In genomic region chr16:70675851-70676513, GRCh38 we compare ENCODE assay signal across 19 cellular contexts. TPM values are rescaled to one million over a fixed set of nuclear protein-coding genes. Genes with fewer than 3 reads are reported as not detected.
DNase-seq lines count a peak whose midpoint lies in the region; ATAC-seq and TF ChIP-seq lines count a peak whose summit lies in the region.
"Had no signal": no experiment of that assay in that cellular context is flagged by ENCODE, and none has a peak within 500 bp of the region (broad histone marks: within the 10 kb centered on the region; RNA-seq: fewer than 3 reads in every experiment).

No MANE protein-coding gene starts in this region.

- H3K27me3 ChIP-seq in AG04450 (ENCODE audit: control insufficient read depth, insufficient read depth, low read length) (no peaks in the 10 kb centered on the region), adipocyte (replicated peaks; ENCODE audit: control insufficient read depth, insufficient read depth, low read length) (no peaks in the 10 kb centered on the region), heart right ventricle (no peaks in the 10 kb centered on the region)
- H3K27me3 ChIP-seq: SJCRH30 had no signal

- H3K9me3 ChIP-seq in AG04450 (ENCODE audit: control insufficient read depth, insufficient read depth, low read length), result no peaks in the 10 kb centered on the region; the same call in 1 of the 2 replicates
- H3K9me3 ChIP-seq in adipocyte (ENCODE audit: control insufficient read depth, low read length), result no peaks in the 10 kb centered on the region
- H3K9me3 ChIP-seq in heart right ventricle, result no peaks in the 10 kb centered on the region
- H3K9me3 ChIP-seq: SJCRH30 had no signal

- H3K27ac Mint-ChIP-seq in osteocyte (ENCODE audit: unreplicated experiment), result peak overlapping the region; percentile 67
- H3K27ac Mint-ChIP-seq: activated naive CD8-positive, alpha-beta T cell treated with anti-CD3 and anti-CD28 coated beads for 36 hours; activated T-helper 1 cell treated with anti-CD3 and anti-CD28 coated beads, Interleukin-12 subunit alpha, Interleukin-12 subunit beta, Interleukin-2, Interleukin-4 antibody, amounts not matched to agents 30 ng/mL and 10 ng/mL and 1 ng/mL, durations not matched to agents 14 hours and 24 hours and 36 hours; T-helper 2 cell treated with Interferon-gamma antibody and Interleukin-4, amounts not matched to agents 5 μg/mL and 100 μg/mL, for 36 hours had no signal

- ATAC-seq in heart right ventricle, result peak in 7 of 8 donors; percentile 13 to 65 (median 34)
- ATAC-seq: left colon had no signal

- POLR2A ChIA-PET in AG04450 (lab: Yijun Ruan, JAX), result no interaction called here

- no peaks in the 10 kb centered on the region for H3K9me3 Mint-ChIP-seq in osteocyte (ENCODE audit: unreplicated experiment)
- H3K9me3 Mint-ChIP-seq: activated naive CD8-positive, alpha-beta T cell treated with anti-CD3 and anti-CD28 coated beads for 36 hours; activated T-helper 1 cell treated with anti-CD3 and anti-CD28 coated beads, Interleukin-12 subunit alpha, Interleukin-12 subunit beta, Interleukin-2, Interleukin-4 antibody, amounts not matched to agents 30 ng/mL and 10 ng/mL and 1 ng/mL, durations not matched to agents 14 hours and 24 hours and 36 hours; T-helper 2 cell treated with Interferon-gamma antibody and Interleukin-4, amounts not matched to agents 5 μg/mL and 100 μg/mL, for 36 hours had no signal

- peaks cover 77% of the 10 kb centered on the region for H3K36me3 ChIP-seq in adipocyte (ENCODE audit: control insufficient read depth, insufficient read depth, low read length, severe bottlenecking)
- H3K36me3 ChIP-seq in heart right ventricle, result peaks cover 0 to 92% (median 33%) of the 10 kb centered on the region in 9 donors

- H3K4me3 Mint-ChIP-seq in osteocyte (ENCODE audit: unreplicated experiment), result no peak overlapping the region
- H3K4me3 Mint-ChIP-seq: activated naive CD8-positive, alpha-beta T cell treated with anti-CD3 and anti-CD28 coated beads for 36 hours; activated T-helper 1 cell treated with anti-CD3 and anti-CD28 coated beads, Interleukin-12 subunit alpha, Interleukin-12 subunit beta, Interleukin-2, Interleukin-4 antibody, amounts not matched to agents 30 ng/mL and 10 ng/mL and 1 ng/mL, durations not matched to agents 14 hours and 24 hours and 36 hours; CD14-positive monocyte; T-helper 2 cell treated with Interferon-gamma antibody and Interleukin-4, amounts not matched to agents 5 μg/mL and 100 μg/mL, for 36 hours had no signal

- H3K27ac ChIP-seq in AG04450 (ENCODE audit: low read depth, low read length) (peak overlapping the region; percentile 21), heart right ventricle (peak overlapping the region in 4 of 10 donors; percentile 10 to 39 (median 22))
- H3K27ac ChIP-seq: SJCRH30 had no signal

- peaks cover 5% of the 10 kb centered on the region for H3K4me1 Mint-ChIP-seq in osteocyte (ENCODE audit: unreplicated experiment)
- H3K4me1 Mint-ChIP-seq: CD14-positive monocyte had no signal

- H3K4me3 ChIP-seq in AG04450 (ENCODE audit: low read depth, low read length) (no peak overlapping the region), adipocyte (ENCODE audit: low read length) (no peak overlapping the region), heart right ventricle (no peak overlapping the region)
- H3K4me3 ChIP-seq: SJCRH30 had no signal

- no peaks in the 10 kb centered on the region for H3K27me3 Mint-ChIP-seq in osteocyte (ENCODE audit: unreplicated experiment)
- H3K27me3 Mint-ChIP-seq: activated naive CD8-positive, alpha-beta T cell treated with anti-CD3 and anti-CD28 coated beads for 36 hours had no signal

- H3K4me1 ChIP-seq in adipocyte (ENCODE audit: control insufficient read depth, insufficient read depth, low read length) (peaks cover 23% of the 10 kb centered on the region), heart right ventricle (peaks cover 9 to 36% (median 9%) of the 10 kb centered on the region in 9 donors)
- H3K4me1 ChIP-seq: SJCRH30 had no signal

- TF ChIP-seq CTCF in AG04450 (IDR thresholded peaks at IDR 0.05; ENCODE audit: low read depth, low read length) (no peak), heart right ventricle (IDR thresholded peaks at IDR 0.05) (no peak), osteocyte (IDR thresholded peaks at IDR 0.05) (no peak)

- peak overlapping the region; percentile 65 for H3K9ac ChIP-seq in adipocyte (ENCODE audit: low read length)

- CTCF ChIA-PET in AG04450 (lab: Charles Lee), result interaction anchor here (1.1 to 1.4 kb wide), 3 partner anchors 17 to 95 kb away, joined by 3 to 5 read pairs (median 4); no protein-coding TSS in a partner anchor

- H3K36me3 Mint-ChIP-seq in osteocyte (ENCODE audit: unreplicated experiment), result peaks cover 57% of the 10 kb centered on the region

- intact Hi-C loops in heart right ventricle (cut with DNase I), result loop anchor here in 3 of 10 donors (5.0 kb wide), 3 partner anchors 61 to 96 kb away; no protein-coding TSS in a partner anchor

- in situ Hi-C loops in KBM-7 (cut with MboI; ENCODE audit: low pct_unique_long_range_greater_than_20kb, low sequenced_read_pairs), result no loop called here

- DNase-seq in AG04450 (ENCODE audit: low read depth, low spot score) (no peak), adipocyte (ENCODE audit: low read depth) (no peak), heart right ventricle (peak in 1 of 2 donors; percentile 47), osteocyte (ENCODE audit: extremely low spot score, unreplicated experiment) (no peak), OCI-M2 (lab: John Stamatoyannopoulos, UW; ENCODE audit: unreplicated experiment) (no peak), KBM-7 (no peak)
- DNase-seq in stimulated activated CD4-positive, alpha-beta T cell treated with anti-CD3 and anti-CD28 coated beads, Interleukin-4, amount 100 ng/mL, for 1 hour, result no peak
- no peak for DNase-seq in effector CD4-positive, alpha-beta T cell
- DNase-seq: activated naive CD8-positive, alpha-beta T cell treated with anti-CD3 and anti-CD28 coated beads for 36 hours; effector CD8-positive, alpha-beta T cell; NCI-H69; occipital lobe; SJCRH30; small intestine; stimulated activated CD8-positive, alpha-beta memory T cell treated with anti-CD3 and anti-CD28 coated beads, Interleukin-4, amount 100 ng/mL, for 48 hours had no signal

- WGBS in heart right ventricle, 2 donors, result 68 to 70% methylated on average over 7 of the region's 7 CpGs

RNA-seq across cellular contexts. Expression of gene MTSS2, which starts 9.9 kb away (rescaled TPM):
- polyA plus RNA-seq in AG04450 (2011; rRNA removed) (57.9 and 80.1 TPM in 2 replicates), heart right ventricle (10 to 100 TPM; 39.0 to 39.7 TPM)
- 55.0 and 67.0 TPM in 2 replicates for polyA minus RNA-seq in AG04450 (2011; rRNA and poly(A)+ RNA removed)
- total RNA-seq in heart right ventricle (100 to 1,000 TPM in 2 of 10 donors, 10 to 100 TPM in 8; 39.8 to 121 (median 62.1) TPM), osteocyte (156 and 169 TPM in 2 replicates)
- polyA plus RNA-seq: CD14-positive monocyte had no signal

RNA-seq across cellular contexts. Expression of gene IL34, which starts 29.6 kb away (rescaled TPM):
- polyA plus RNA-seq in AG04450 (2011; rRNA removed) (3.0 and 5.1 TPM in 2 replicates), heart right ventricle (1 to 10 TPM in 1 of 2 donors, under 1 TPM in 1; 0.72 to 2.7 TPM)
- 2.6 and 3.7 TPM in 2 replicates for polyA minus RNA-seq in AG04450 (2011; rRNA and poly(A)+ RNA removed)
- total RNA-seq in heart right ventricle (1 to 10 TPM in 8 of 10 donors, under 1 TPM in 2; 0.37 to 4.4 (median 2.1) TPM), osteocyte (12.7 and 14.3 TPM in 2 replicates)
- total RNA-seq: activated T-helper 1 cell treated with anti-CD3 and anti-CD28 coated beads, Interleukin-12 subunit alpha, Interleukin-12 subunit beta, Interleukin-2, Interleukin-4 antibody, amounts not matched to agents 30 ng/mL and 10 ng/mL and 1 ng/mL, durations not matched to agents 14 hours and 24 hours and 36 hours had no signal
- polyA plus RNA-seq: CD14-positive monocyte had no signal
